1 cellular context compared by ENCODE assay signal in the genomic region with DNA sequence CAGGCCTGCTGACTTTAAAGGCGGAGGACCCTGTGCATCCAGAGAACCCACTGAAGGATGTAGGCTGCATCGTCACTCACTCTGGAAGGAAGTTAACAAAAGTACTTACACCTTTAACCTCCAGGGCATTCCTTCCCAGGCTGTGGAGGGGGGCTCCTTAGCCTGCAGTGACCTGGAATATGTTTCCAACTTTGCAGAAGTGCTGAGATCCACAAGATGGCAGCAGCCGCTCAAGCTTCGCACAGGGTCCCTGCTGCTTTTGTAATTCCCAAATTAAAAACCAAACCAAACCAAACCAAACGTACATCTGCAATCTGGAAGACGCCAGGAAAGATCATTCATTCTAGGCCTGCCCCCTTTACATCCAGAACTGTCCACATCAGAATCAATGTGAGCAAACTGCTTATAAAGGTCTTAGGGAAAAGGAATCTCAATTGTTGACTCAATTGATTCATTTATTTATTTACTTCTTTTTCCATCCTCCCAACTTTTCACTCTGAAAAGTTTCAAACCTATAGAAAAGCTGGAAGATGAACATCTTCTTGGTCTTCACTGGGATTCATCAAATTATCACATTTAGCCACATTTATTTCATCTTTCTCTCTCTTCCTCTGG.
TF ChIP-seq lines count a peak whose summit lies in the region.

No MANE protein-coding gene starts in this region.

TF ChIP-seq in IMR-90, 13 proteins besides CTCF, POLR2A, EP300 and RAD21 (continued from another document):
- TF ChIP-seq, protein P1, sequence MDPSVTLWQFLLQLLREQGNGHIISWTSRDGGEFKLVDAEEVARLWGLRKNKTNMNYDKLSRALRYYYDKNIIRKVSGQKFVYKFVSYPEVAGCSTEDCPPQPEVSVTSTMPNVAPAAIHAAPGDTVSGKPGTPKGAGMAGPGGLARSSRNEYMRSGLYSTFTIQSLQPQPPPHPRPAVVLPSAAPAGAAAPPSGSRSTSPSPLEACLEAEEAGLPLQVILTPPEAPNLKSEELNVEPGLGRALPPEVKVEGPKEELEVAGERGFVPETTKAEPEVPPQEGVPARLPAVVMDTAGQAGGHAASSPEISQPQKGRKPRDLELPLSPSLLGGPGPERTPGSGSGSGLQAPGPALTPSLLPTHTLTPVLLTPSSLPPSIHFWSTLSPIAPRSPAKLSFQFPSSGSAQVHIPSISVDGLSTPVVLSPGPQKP (IDR thresholded peaks at IDR 0.05; ENCODE audit: borderline replicate concordance, low read depth, low read length) = no peak
TF ChIP-seq in IMR-90: peak in this region for 1.
